ENCODE assay signal across 9 cellular contexts in the genomic region with DNA sequence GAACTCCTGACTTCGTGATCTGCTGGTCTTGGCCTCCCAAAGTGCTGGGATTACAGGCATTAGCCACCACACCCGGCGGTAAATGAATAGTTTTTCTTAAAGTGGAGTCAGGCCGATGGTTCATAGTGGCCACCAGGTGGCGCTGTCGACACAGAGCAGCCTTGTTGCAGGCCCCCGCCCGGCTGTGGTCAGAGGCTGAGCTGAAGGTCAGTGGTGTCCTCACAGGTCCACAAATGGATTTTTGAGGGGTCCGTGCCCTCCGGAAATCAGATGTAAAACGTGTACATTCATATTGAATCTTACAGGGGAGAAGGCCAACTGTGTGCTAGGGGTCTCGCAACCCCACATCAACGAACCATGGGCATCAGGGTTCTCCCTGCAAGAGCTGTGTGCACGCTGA. TPM values are rescaled to one million over a fixed set of nuclear protein-coding genes. Genes with fewer than 3 reads are reported as not detected.
DNase-seq lines count a peak whose midpoint lies in the region; ATAC-seq lines count a peak whose summit lies in the region.
"Had no signal": no experiment of that assay in that cellular context is flagged by ENCODE, and none has a peak within 500 bp of the region (broad histone marks: within the 10 kb centered on the region; RNA-seq: fewer than 3 reads in every experiment).

No MANE protein-coding gene starts in this region.

- no peak overlapping the region for H3K4me3 Mint-ChIP-seq in central memory CD8-positive, alpha-beta T cell

- H3K23ac ChIP-seq in neuronal stem cell (ENCODE audit: low read depth, low read length, poor library complexity), result no peak overlapping the region

- H3K4ac ChIP-seq in neuronal stem cell (ENCODE audit: low read length), result no peak overlapping the region

- H3K9ac ChIP-seq in Karpas-422 (ENCODE audit: low read length) (no peak overlapping the region), neuronal stem cell (ENCODE audit: low read depth, low read length, poor library complexity) (no peak overlapping the region)

- H3K4me2 ChIP-seq in Karpas-422 (ENCODE audit: low read depth, low read length, poor library complexity, severe bottlenecking) (no peak overlapping the region), neuronal stem cell (ENCODE audit: insufficient read depth, low read length, poor library complexity, severe bottlenecking) (no peak overlapping the region)

- H3K18ac ChIP-seq in neuronal stem cell (ENCODE audit: low read length), result no peak overlapping the region

- peak overlapping the region; percentile 76 for H3K27ac Mint-ChIP-seq in central memory CD8-positive, alpha-beta T cell (ENCODE audit: low read depth)

- H3K4me3 ChIP-seq in Karpas-422 (ENCODE audit: low read length) (no peak overlapping the region), neuronal stem cell (ENCODE audit: low read length in 2 of 2) (no peak overlapping the region)

- no peaks in the 10 kb centered on the region for H3K79me2 ChIP-seq in Karpas-422 (ENCODE audit: low read length)

- H4K20me1 ChIP-seq in Karpas-422 (ENCODE audit: insufficient read depth, low read depth, low read length), result no peaks in the 10 kb centered on the region

- H3K27ac ChIP-seq in Karpas-422 (ENCODE audit: low read length), result no peak overlapping the region
- H3K27ac ChIP-seq in neuronal stem cell (replicated peaks; ENCODE audit: low read length), result no peak overlapping the region

- H2AFZ ChIP-seq in Karpas-422 (ENCODE audit: low read length) (no peak overlapping the region), neuronal stem cell (ENCODE audit: low read length) (no peak overlapping the region)

- H3K9me3 ChIP-seq in Karpas-422 (ENCODE audit: low read length) (peaks cover 6% of the 10 kb centered on the region), neuronal stem cell (replicated peaks in 1 of 2; ENCODE audit: control insufficient read depth in 2 of 2, insufficient read depth in 1 of 2, low read depth in 1 of 2, low read length in 2 of 2) (peaks cover 18 to 36% of the 10 kb centered on the region in 2 donors)

- no peak overlapping the region for H2BK15ac ChIP-seq in neuronal stem cell (ENCODE audit: low read length)

- no peaks in the 10 kb centered on the region for H3K27me3 Mint-ChIP-seq in central memory CD8-positive, alpha-beta T cell

- peak; percentile 20 for DNase-seq in DMS53 (lab: John Stamatoyannopoulos, UW)
- DNase-seq in DMS53 treated with DMSO at 0.1 percent for 48 hours (lab: John Stamatoyannopoulos, UW; ENCODE audit: unreplicated experiment), result no peak
- peak; percentile 60 for DNase-seq in Karpas-422
- no peak for DNase-seq in central memory CD8-positive, alpha-beta T cell (ENCODE audit: low spot score in 2 of 2)
- DNase-seq in neuronal stem cell (ENCODE audit: low spot score), result no peak
- no peak for DNase-seq in NCI-H1694 treated with DMSO at 0.1 percent for 48 hours (lab: John Stamatoyannopoulos, UW)
- no peak for DNase-seq in NCI-H446 (lab: John Stamatoyannopoulos, UW)
- DNase-seq: 8988T had no signal

- H4K8ac ChIP-seq in neuronal stem cell (ENCODE audit: low read depth, low read length), result peak overlapping the region; percentile 29

- no peak overlapping the region for H2AK5ac ChIP-seq in neuronal stem cell (ENCODE audit: low read depth, low read length)

- no CpG with 5 or more reads among the region's 14 CpGs for WGBS in neuronal stem cell (ENCODE audit: extremely low coverage in 2 of 2, insufficient read length in 2 of 2, insufficient replicate concordance in 1 of 2), 2 donors

- no peaks in the 10 kb centered on the region for H3K9me2 ChIP-seq in Karpas-422 (replicated peaks; ENCODE audit: insufficient read depth, low read length)

- peaks cover 12% of the 10 kb centered on the region for H3K36me3 Mint-ChIP-seq in central memory CD8-positive, alpha-beta T cell (ENCODE audit: insufficient read depth)

- no peaks in the 10 kb centered on the region for H3K4me1 Mint-ChIP-seq in central memory CD8-positive, alpha-beta T cell

- no peaks in the 10 kb centered on the region for H3K36me3 ChIP-seq in Karpas-422 (ENCODE audit: insufficient read depth, low read length)
- H3K36me3 ChIP-seq in neuronal stem cell (replicated peaks in 1 of 2; ENCODE audit: control insufficient read depth in 2 of 2, insufficient read depth in 2 of 2, low read length in 2 of 2), result peaks cover 37 to 71% of the 10 kb centered on the region in 2 donors

- H4K91ac ChIP-seq in neuronal stem cell (ENCODE audit: low read depth, low read length, poor library complexity), result no peak overlapping the region

- no peaks in the 10 kb centered on the region for H3K9me3 Mint-ChIP-seq in central memory CD8-positive, alpha-beta T cell

- H3K4me1 ChIP-seq in Karpas-422 (ENCODE audit: low read length), result no peaks in the 10 kb centered on the region
- no peaks in the 10 kb centered on the region for H3K4me1 ChIP-seq in neuronal stem cell (ENCODE audit: control insufficient read depth in 2 of 2, insufficient read depth in 1 of 2, low read depth in 1 of 2, low read length in 2 of 2)

- no peak overlapping the region for H2BK12ac ChIP-seq in neuronal stem cell (ENCODE audit: low read length)

- no peak overlapping the region for H2BK120ac ChIP-seq in neuronal stem cell (ENCODE audit: low read depth, low read length)

- H3K79me1 ChIP-seq in neuronal stem cell (ENCODE audit: low read depth, low read length), result peaks cover 6% of the 10 kb centered on the region

- no peak for ATAC-seq in central memory CD8-positive, alpha-beta T cell (replicated peaks; ENCODE audit: extremely low read depth, poor library complexity, severe bottlenecking)
- ATAC-seq in GM21723 (IDR thresholded peaks at IDR 0.05; ENCODE audit: unreplicated experiment), result no peak

- no peak overlapping the region for H3K14ac ChIP-seq in neuronal stem cell (ENCODE audit: low read length)

- no peak overlapping the region for H2BK5ac ChIP-seq in neuronal stem cell (ENCODE audit: low read length)

- H3K27me3 ChIP-seq in Karpas-422 (ENCODE audit: low read length) (no peaks in the 10 kb centered on the region), neuronal stem cell (ENCODE audit: control insufficient read depth in 3 of 3, insufficient read depth in 3 of 3, low read depth in 1 of 3, low read length in 3 of 3) (peaks cover 0 to 2% (median 0%) of the 10 kb centered on the region in 3 experiments)

RNA-seq across cellular contexts. Expression of gene WDR18, which starts 13.4 kb away (rescaled TPM):
- 41.1 and 87.2 TPM in 2 replicates for total RNA-seq in Karpas-422 (2014; rRNA removed; shearing (Covaris generic); ENCODE audit: low replicate concordance)
- polyA plus RNA-seq in neuronal stem cell (2013, experiment 1 of 2), result 42.0 TPM
- 41.4 TPM for polyA plus RNA-seq in neuronal stem cell (2013, experiment 2 of 2)

RNA-seq across cellular contexts. Expression of gene GRIN3B, which starts 29.5 kb away (rescaled TPM):
- 1.4 TPM in 1 of 2 replicates, not detected in the other for total RNA-seq in Karpas-422 (2014; rRNA removed; shearing (Covaris generic); ENCODE audit: low replicate concordance)
- 4.2 TPM for polyA plus RNA-seq in neuronal stem cell (2013, experiment 1 of 2)
- 3.9 TPM for polyA plus RNA-seq in neuronal stem cell (2013, experiment 2 of 2)

RNA-seq across cellular contexts. Expression of gene ARID3A, which starts 44.9 kb away (rescaled TPM):
- 2.0 and 4.6 TPM in 2 replicates for total RNA-seq in Karpas-422 (2014; rRNA removed; shearing (Covaris generic); ENCODE audit: low replicate concordance)
- polyA plus RNA-seq in neuronal stem cell (2013, experiment 1 of 2), result 61.6 TPM
- 65.4 TPM for polyA plus RNA-seq in neuronal stem cell (2013, experiment 2 of 2)

RNA-seq across cellular contexts. Expression of gene TMEM259, which starts 50.2 kb away (rescaled TPM):
- total RNA-seq in Karpas-422 (2014; rRNA removed; shearing (Covaris generic); ENCODE audit: low replicate concordance), result 133 and 167 TPM in 2 replicates
- polyA plus RNA-seq in neuronal stem cell (2013, experiment 1 of 2), result 113 TPM
- polyA plus RNA-seq in neuronal stem cell (2013, experiment 2 of 2), result 111 TPM

RNA-seq across cellular contexts. Expression of gene RNU6-2, which starts 50.6 kb away (rescaled TPM):
- not detected in 2 replicates for total RNA-seq in Karpas-422 (2014; rRNA removed; shearing (Covaris generic); ENCODE audit: low replicate concordance)
- polyA plus RNA-seq in neuronal stem cell (2013, experiment 1 of 2), result not detected
- not detected for polyA plus RNA-seq in neuronal stem cell (2013, experiment 2 of 2)

Comparison
In these comparisons a context has a peak if more than half of its experiments do, and no peak if none do; other contexts are left out.
1. DNase-seq: peak in DMS53 (single experiment) and Karpas-422 (single experiment); none in DMS53 treated with DMSO at 0.1 percent for 48 hours (single experiment), central memory CD8-positive, alpha-beta T cell (0 of 2), neuronal stem cell (single experiment), NCI-H1694 treated with DMSO at 0.1 percent for 48 hours (single experiment) and NCI-H446 (0 of 2).